8 cellular contexts compared by ENCODE assay signal in genomic region chr10:42753126-42753506, GRCh38. TPM values are rescaled to one million over a fixed set of nuclear protein-coding genes. Genes with fewer than 3 reads are reported as not detected.
DNase-seq lines count a peak whose midpoint lies in the region; ATAC-seq and TF ChIP-seq lines count a peak whose summit lies in the region.

No MANE protein-coding gene starts in this region.

- H3K27me3 ChIP-seq in tibial nerve: peaks cover 0 to 71% of the 10 kb centered on the region in 2 donors

- H3K4me3 ChIP-seq in tibial nerve: peak overlapping the region; percentile 40 to 59 (median 51)

- no peaks in the 10 kb centered on the region for H3K36me3 Mint-ChIP-seq in activated naive CD8-positive, alpha-beta T cell treated with anti-CD3 and anti-CD28 coated beads, Interleukin-2, amount 50 U/mL, for 24 hours (ENCODE audit: low read depth)

- peaks cover 65% of the 10 kb centered on the region for H3K27me3 Mint-ChIP-seq in activated naive CD8-positive, alpha-beta T cell treated with anti-CD3 and anti-CD28 coated beads, Interleukin-2, amount 50 U/mL, for 24 hours

- H3K4me3 Mint-ChIP-seq in activated naive CD8-positive, alpha-beta T cell treated with anti-CD3 and anti-CD28 coated beads, Interleukin-2, amount 50 U/mL, for 24 hours: peak overlapping the region; percentile 63

- peak; percentile 71 for DNase-seq in DMS53 treated with DMSO at 0.1 percent for 48 hours (lab: John Stamatoyannopoulos, UW; ENCODE audit: unreplicated experiment)
- DNase-seq in activated naive CD8-positive, alpha-beta T cell treated with anti-CD3 and anti-CD28 coated beads, Interleukin-2, amount 50 U/mL, for 24 hours: peak; percentile 85
- peak; percentile 85 for DNase-seq in left cardiac atrium
- DNase-seq in posterior vena cava (ENCODE audit: low spot score): peak; percentile 91
- peak; percentile 49 to 84 for DNase-seq in tibial nerve (ENCODE audit: low spot score in 2 of 2)

- H3K4me1 ChIP-seq in tibial nerve: peaks cover 0 to 32% (median 16%) of the 10 kb centered on the region in 4 donors

- ATAC-seq in HG03135 (IDR thresholded peaks at IDR 0.05; ENCODE audit: unreplicated experiment): peak; percentile 56
- ATAC-seq in SK-N-SH treated with all-trans-retinoic acid at 6 μM for 48 hours: peak; percentile 93
- peak; percentile 81 for ATAC-seq in activated naive CD8-positive, alpha-beta T cell treated with anti-CD3 and anti-CD28 coated beads, Interleukin-2, amount 50 U/mL, for 24 hours
- ATAC-seq in left cardiac atrium: peak; percentile 87 to 92
- no peak for ATAC-seq in HG03039 (IDR thresholded peaks at IDR 0.05; ENCODE audit: unreplicated experiment)

- H3K36me3 ChIP-seq in tibial nerve: no peaks in the 10 kb centered on the region

- 0 to 1% methylated on average over 14 to 27 of the region's 28 CpGs for WGBS in tibial nerve, 2 donors

- H3K27ac Mint-ChIP-seq in activated naive CD8-positive, alpha-beta T cell treated with anti-CD3 and anti-CD28 coated beads, Interleukin-2, amount 50 U/mL, for 24 hours: no peak overlapping the region

- H3K9me3 ChIP-seq in tibial nerve: no peaks in the 10 kb centered on the region

- no peaks in the 10 kb centered on the region for H3K9me3 Mint-ChIP-seq in activated naive CD8-positive, alpha-beta T cell treated with anti-CD3 and anti-CD28 coated beads, Interleukin-2, amount 50 U/mL, for 24 hours

- peaks cover 10% of the 10 kb centered on the region for H3K4me1 Mint-ChIP-seq in activated naive CD8-positive, alpha-beta T cell treated with anti-CD3 and anti-CD28 coated beads, Interleukin-2, amount 50 U/mL, for 24 hours

- no peak for TF ChIP-seq POLR2A in tibial nerve (IDR thresholded peaks at IDR 0.05)

- intact Hi-C loops in left cardiac atrium (cut with DNase I) (loop anchor here in 1 of 2 donors (10.0 kb wide), 1 partner anchor 352 kb away; no protein-coding TSS in a partner anchor), posterior vena cava (cut with DNase I) (loop anchor here in 1 of 2 donors (5.0 kb wide), 1 partner anchor 354 kb away; no protein-coding TSS in a partner anchor)

- H3K27ac ChIP-seq in tibial nerve: no peak overlapping the region

- no peak for TF ChIP-seq EP300 in tibial nerve (IDR thresholded peaks at IDR 0.05)

- TF ChIP-seq CTCF in tibial nerve (IDR thresholded peaks at IDR 0.05): peak; percentile 70 to 85 (median 81)

TF ChIP-seq in SK-N-SH treated with all-trans-retinoic acid at 6 μM for 48 hours, 23 proteins besides CTCF, POLR2A, EP300 and RAD21:
- TF ChIP-seq CSDC2 (CRISPR knock-in tag; IDR thresholded peaks at IDR 0.05): no peak
TF ChIP-seq in SK-N-SH treated with all-trans-retinoic acid at 6 μM for 48 hours: peak in this region for 0.

RNA-seq across cellular contexts. Expression of gene BMS1, which starts 29.5 kb away (rescaled TPM):
- total RNA-seq in left cardiac atrium (10 to 100 TPM; 11.8 to 14.3 TPM), posterior vena cava (10 to 100 TPM; 11.9 to 13.3 TPM), tibial nerve (10 to 100 TPM; 11.6 to 14.9 (median 14.2) TPM)
